ENCODE assay signal across 1 cellular context in the genomic region with DNA sequence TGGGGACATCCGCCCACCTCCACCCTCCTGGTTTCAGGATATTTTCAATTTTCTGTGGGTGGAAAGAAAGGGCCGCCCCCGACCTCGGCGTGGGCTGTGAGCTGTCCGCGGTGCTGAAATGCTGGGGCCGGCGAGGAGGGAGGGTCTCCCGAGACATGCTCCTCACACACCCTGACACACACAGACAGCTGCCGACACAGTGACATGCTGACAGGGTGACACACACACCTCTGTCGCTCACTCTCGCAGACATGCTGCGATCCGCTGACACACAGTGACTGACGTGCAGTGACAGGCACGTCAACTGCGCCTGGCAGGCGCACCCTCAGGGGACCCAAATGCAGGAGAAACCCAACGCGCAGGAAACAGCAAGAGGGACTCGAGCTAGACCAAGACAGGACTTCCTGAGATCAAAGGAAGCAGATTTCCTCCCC.
TF ChIP-seq lines count a peak whose summit lies in the region.

No MANE protein-coding gene starts in this region.

TF ChIP-seq in K562, 482 proteins besides CTCF, POLR2A, EP300 and RAD21 (continues in another document):
- no peak for TF ChIP-seq SPI1 (IDR thresholded peaks at IDR 0.05; ENCODE audit: borderline replicate concordance, low read depth, low read length)
- no peak for TF ChIP-seq ZNF830 (CRISPR knock-in tag; IDR thresholded peaks at IDR 0.05)
- no peak for TF ChIP-seq ATF7 (IDR thresholded peaks at IDR 0.05)
- TF ChIP-seq, protein P1, sequence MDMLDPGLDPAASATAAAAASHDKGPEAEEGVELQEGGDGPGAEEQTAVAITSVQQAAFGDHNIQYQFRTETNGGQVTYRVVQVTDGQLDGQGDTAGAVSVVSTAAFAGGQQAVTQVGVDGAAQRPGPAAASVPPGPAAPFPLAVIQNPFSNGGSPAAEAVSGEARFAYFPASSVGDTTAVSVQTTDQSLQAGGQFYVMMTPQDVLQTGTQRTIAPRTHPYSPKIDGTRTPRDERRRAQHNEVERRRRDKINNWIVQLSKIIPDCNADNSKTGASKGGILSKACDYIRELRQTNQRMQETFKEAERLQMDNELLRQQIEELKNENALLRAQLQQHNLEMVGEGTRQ (CRISPR knock-in tag; IDR thresholded peaks at IDR 0.05) = peak; percentile 14; the same call in 1 of the 2 replicates
- no peak for TF ChIP-seq POLR2H (tag; IDR thresholded peaks at IDR 0.05; ENCODE audit: low read depth)
- TF ChIP-seq, protein P2, sequence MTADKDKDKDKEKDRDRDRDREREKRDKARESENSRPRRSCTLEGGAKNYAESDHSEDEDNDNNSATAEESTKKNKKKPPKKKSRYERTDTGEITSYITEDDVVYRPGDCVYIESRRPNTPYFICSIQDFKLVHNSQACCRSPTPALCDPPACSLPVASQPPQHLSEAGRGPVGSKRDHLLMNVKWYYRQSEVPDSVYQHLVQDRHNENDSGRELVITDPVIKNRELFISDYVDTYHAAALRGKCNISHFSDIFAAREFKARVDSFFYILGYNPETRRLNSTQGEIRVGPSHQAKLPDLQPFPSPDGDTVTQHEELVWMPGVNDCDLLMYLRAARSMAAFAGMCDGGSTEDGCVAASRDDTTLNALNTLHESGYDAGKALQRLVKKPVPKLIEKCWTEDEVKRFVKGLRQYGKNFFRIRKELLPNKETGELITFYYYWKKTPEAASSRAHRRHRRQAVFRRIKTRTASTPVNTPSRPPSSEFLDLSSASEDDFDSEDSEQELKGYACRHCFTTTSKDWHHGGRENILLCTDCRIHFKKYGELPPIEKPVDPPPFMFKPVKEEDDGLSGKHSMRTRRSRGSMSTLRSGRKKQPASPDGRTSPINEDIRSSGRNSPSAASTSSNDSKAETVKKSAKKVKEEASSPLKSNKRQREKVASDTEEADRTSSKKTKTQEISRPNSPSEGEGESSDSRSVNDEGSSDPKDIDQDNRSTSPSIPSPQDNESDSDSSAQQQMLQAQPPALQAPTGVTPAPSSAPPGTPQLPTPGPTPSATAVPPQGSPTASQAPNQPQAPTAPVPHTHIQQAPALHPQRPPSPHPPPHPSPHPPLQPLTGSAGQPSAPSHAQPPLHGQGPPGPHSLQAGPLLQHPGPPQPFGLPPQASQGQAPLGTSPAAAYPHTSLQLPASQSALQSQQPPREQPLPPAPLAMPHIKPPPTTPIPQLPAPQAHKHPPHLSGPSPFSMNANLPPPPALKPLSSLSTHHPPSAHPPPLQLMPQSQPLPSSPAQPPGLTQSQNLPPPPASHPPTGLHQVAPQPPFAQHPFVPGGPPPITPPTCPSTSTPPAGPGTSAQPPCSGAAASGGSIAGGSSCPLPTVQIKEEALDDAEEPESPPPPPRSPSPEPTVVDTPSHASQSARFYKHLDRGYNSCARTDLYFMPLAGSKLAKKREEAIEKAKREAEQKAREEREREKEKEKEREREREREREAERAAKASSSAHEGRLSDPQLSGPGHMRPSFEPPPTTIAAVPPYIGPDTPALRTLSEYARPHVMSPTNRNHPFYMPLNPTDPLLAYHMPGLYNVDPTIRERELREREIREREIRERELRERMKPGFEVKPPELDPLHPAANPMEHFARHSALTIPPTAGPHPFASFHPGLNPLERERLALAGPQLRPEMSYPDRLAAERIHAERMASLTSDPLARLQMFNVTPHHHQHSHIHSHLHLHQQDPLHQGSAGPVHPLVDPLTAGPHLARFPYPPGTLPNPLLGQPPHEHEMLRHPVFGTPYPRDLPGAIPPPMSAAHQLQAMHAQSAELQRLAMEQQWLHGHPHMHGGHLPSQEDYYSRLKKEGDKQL (CRISPR knock-in tag; IDR thresholded peaks at IDR 0.05; ENCODE audit: borderline replicate concordance) = no peak
- no peak for TF ChIP-seq ILK (tag; IDR thresholded peaks at IDR 0.05; ENCODE audit: borderline replicate concordance, low read depth)
- no peak for TF ChIP-seq CCAR2 (IDR thresholded peaks at IDR 0.05; ENCODE audit: low read depth, low read length)
- TF ChIP-seq NR2C2 (CRISPR knock-in tag; IDR thresholded peaks at IDR 0.05) = no peak
- TF ChIP-seq NR2C2 (tag; IDR thresholded peaks at IDR 0.05) = no peak
- no peak for TF ChIP-seq ZKSCAN8 (CRISPR knock-in tag; IDR thresholded peaks at IDR 0.05)
- TF ChIP-seq NR4A1 (CRISPR knock-in tag; IDR thresholded peaks at IDR 0.05) = no peak
- no peak for TF ChIP-seq NR4A1 (tag; IDR thresholded peaks at IDR 0.05)
- 0 out of 2 replicates have a peak, but pooled peaks have one; percentile 33 for TF ChIP-seq ZC3H4 (CRISPR knock-in tag; IDR thresholded peaks at IDR 0.05; ENCODE audit: borderline replicate concordance)
- TF ChIP-seq RFX1 (IDR thresholded peaks at IDR 0.05) = no peak
- TF ChIP-seq, protein P3, sequence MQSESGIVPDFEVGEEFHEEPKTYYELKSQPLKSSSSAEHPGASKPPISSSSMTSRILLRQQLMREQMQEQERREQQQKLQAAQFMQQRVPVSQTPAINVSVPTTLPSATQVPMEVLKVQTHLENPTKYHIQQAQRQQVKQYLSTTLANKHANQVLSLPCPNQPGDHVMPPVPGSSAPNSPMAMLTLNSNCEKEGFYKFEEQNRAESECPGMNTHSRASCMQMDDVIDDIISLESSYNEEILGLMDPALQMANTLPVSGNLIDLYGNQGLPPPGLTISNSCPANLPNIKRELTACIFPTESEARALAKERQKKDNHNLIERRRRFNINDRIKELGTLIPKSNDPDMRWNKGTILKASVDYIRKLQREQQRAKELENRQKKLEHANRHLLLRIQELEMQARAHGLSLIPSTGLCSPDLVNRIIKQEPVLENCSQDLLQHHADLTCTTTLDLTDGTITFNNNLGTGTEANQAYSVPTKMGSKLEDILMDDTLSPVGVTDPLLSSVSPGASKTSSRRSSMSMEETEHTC (IDR thresholded peaks at IDR 0.05) = no peak
- TF ChIP-seq DPF2 (IDR thresholded peaks at IDR 0.05) = no peak
- TF ChIP-seq NELFE (IDR thresholded peaks at IDR 0.05; ENCODE audit: insufficient read depth, insufficient read length) = no peak
- TF ChIP-seq, protein P4, sequence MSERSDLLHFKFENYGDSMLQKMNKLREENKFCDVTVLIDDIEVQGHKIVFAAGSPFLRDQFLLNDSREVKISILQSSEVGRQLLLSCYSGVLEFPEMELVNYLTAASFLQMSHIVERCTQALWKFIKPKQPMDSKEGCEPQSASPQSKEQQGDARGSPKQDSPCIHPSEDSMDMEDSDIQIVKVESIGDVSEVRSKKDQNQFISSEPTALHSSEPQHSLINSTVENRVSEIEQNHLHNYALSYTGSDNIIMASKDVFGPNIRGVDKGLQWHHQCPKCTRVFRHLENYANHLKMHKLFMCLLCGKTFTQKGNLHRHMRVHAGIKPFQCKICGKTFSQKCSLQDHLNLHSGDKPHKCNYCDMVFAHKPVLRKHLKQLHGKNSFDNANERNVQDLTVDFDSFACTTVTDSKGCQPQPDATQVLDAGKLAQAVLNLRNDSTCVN (CRISPR knock-in tag; IDR thresholded peaks at IDR 0.05) = no peak
- TF ChIP-seq ZNF507 (tag; conservative IDR thresholded peaks at IDR 0.05) = no peak
- TF ChIP-seq, protein P5, sequence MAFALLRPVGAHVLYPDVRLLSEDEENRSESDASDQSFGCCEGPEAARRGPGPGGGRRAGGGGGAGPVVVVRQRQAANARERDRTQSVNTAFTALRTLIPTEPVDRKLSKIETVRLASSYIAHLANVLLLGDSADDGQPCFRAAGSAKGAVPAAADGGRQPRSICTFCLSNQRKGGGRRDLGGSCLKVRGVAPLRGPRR (CRISPR knock-in tag; IDR thresholded peaks at IDR 0.05) = no peak
- TF ChIP-seq SP2 (IDR thresholded peaks at IDR 0.05; ENCODE audit: extremely low read depth, low read depth, low read length, poor library complexity, severe bottlenecking) = no peak
- no peak for TF ChIP-seq ZC3H11A (IDR thresholded peaks at IDR 0.05; ENCODE audit: low read depth, low read length)
- no peak for TF ChIP-seq MAFG (tag; conservative IDR thresholded peaks at IDR 0.05)
- TF ChIP-seq ZSCAN32 (CRISPR knock-in tag; IDR thresholded peaks at IDR 0.05) = no peak
- TF ChIP-seq, protein P6, sequence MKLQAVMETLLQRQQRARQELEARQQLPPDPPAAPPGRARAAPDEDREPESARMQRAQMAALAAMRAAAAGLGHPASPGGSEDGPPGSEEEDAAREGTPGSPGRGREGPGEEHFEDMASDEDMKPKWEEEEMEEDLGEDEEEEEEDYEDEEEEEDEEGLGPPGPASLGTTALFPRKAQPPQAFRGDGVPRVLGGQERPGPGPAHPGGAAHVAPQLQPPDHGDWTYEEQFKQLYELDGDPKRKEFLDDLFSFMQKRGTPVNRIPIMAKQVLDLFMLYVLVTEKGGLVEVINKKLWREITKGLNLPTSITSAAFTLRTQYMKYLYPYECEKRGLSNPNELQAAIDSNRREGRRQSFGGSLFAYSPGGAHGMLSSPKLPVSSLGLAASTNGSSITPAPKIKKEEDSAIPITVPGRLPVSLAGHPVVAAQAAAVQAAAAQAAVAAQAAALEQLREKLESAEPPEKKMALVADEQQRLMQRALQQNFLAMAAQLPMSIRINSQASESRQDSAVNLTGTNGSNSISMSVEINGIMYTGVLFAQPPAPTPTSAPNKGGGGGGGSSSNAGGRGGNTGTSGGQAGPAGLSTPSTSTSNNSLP (IDR thresholded peaks at IDR 0.05; ENCODE audit: borderline replicate concordance, low read depth, low read length) = no peak
- TF ChIP-seq KDM5B (IDR thresholded peaks at IDR 0.05; ENCODE audit: insufficient replicate concordance, low read depth, low read length) = no peak
- TF ChIP-seq, protein P7, sequence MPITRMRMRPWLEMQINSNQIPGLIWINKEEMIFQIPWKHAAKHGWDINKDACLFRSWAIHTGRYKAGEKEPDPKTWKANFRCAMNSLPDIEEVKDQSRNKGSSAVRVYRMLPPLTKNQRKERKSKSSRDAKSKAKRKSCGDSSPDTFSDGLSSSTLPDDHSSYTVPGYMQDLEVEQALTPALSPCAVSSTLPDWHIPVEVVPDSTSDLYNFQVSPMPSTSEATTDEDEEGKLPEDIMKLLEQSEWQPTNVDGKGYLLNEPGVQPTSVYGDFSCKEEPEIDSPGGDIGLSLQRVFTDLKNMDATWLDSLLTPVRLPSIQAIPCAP (CRISPR knock-in tag; IDR thresholded peaks at IDR 0.05; ENCODE audit: borderline replicate concordance) = no peak
- TF ChIP-seq SAFB (IDR thresholded peaks at IDR 0.05; ENCODE audit: borderline replicate concordance, low read depth, low read length) = peak; percentile 37; the same call in 1 of the 2 replicates
- TF ChIP-seq POLR3G (IDR thresholded peaks at IDR 0.05; ENCODE audit: extremely low read depth, insufficient read length, insufficient replicate concordance) = no peak
- TF ChIP-seq MEIS2 (IDR thresholded peaks at IDR 0.05; ENCODE audit: partially characterized antibody) = peak; percentile 46
- TF ChIP-seq ZFPM2 (CRISPR knock-in tag; IDR thresholded peaks at IDR 0.05) = no peak
- no peak for TF ChIP-seq ELF2 (CRISPR knock-in tag; IDR thresholded peaks at IDR 0.05)
- TF ChIP-seq ARID1B (IDR thresholded peaks at IDR 0.05) = no peak
- no peak for TF ChIP-seq ZNF75A (CRISPR knock-in tag; IDR thresholded peaks at IDR 0.05)
- no peak for TF ChIP-seq CBFA2T2 (conservative IDR thresholded peaks at IDR 0.05)
- no peak for TF ChIP-seq MTA1 (IDR thresholded peaks at IDR 0.05; ENCODE audit: borderline replicate concordance)
- TF ChIP-seq CC2D1A (IDR thresholded peaks at IDR 0.05) = no peak
- TF ChIP-seq PCBP2 (IDR thresholded peaks at IDR 0.05; ENCODE audit: low read depth, low read length, poor library complexity, severe bottlenecking) = no peak
- peak; percentile 97 for TF ChIP-seq MIER1 (IDR thresholded peaks at IDR 0.05; ENCODE audit: low read depth)
- TF ChIP-seq ZNF282 (CRISPR knock-in tag; IDR thresholded peaks at IDR 0.05) = no peak
- TF ChIP-seq PRMT5 (CRISPR knock-in tag; IDR thresholded peaks at IDR 0.05) = no peak
- no peak for TF ChIP-seq NRF1 (conservative IDR thresholded peaks at IDR 0.05 in 1 of 2, IDR thresholded peaks at IDR 0.05 in 1 of 2)
- TF ChIP-seq, protein P8, sequence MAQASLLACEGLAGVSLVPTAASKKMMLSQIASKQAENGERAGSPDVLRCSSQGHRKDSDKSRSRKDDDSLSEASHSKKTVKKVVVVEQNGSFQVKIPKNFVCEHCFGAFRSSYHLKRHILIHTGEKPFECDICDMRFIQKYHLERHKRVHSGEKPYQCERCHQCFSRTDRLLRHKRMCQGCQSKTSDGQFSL (CRISPR knock-in tag; IDR thresholded peaks at IDR 0.05) = no peak
- TF ChIP-seq, protein P8 (tag; IDR thresholded peaks at IDR 0.05) = no peak
- TF ChIP-seq CHD1 (IDR thresholded peaks at IDR 0.05; ENCODE audit: low read length) = no peak
- TF ChIP-seq ZNF384 (IDR thresholded peaks at IDR 0.05; ENCODE audit: low read depth, low read length) = no peak
- peak; percentile 76; the same call in 1 of the 2 replicates for TF ChIP-seq MED1 (CRISPR knock-in tag; IDR thresholded peaks at IDR 0.05; ENCODE audit: borderline replicate concordance)
- no peak for TF ChIP-seq KLF10 (CRISPR knock-in tag; IDR thresholded peaks at IDR 0.05)
- no peak for TF ChIP-seq SMARCB1 (IDR thresholded peaks at IDR 0.05; ENCODE audit: insufficient read length, low read depth)
- no peak for TF ChIP-seq DACH1 (IDR thresholded peaks at IDR 0.05; ENCODE audit: partially characterized antibody)
- TF ChIP-seq GATA2 (CRISPR knock-in tag; IDR thresholded peaks at IDR 0.05) = no peak
- TF ChIP-seq, protein P9, sequence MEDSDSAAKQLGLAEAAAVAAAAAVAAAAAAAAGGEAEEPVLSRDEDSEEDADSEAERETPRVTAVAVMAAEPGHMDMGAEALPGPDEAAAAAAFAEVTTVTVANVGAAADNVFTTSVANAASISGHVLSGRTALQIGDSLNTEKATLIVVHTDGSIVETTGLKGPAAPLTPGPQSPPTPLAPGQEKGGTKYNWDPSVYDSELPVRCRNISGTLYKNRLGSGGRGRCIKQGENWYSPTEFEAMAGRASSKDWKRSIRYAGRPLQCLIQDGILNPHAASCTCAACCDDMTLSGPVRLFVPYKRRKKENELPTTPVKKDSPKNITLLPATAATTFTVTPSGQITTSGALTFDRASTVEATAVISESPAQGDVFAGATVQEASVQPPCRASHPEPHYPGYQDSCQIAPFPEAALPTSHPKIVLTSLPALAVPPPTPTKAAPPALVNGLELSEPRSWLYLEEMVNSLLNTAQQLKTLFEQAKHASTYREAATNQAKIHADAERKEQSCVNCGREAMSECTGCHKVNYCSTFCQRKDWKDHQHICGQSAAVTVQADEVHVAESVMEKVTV (CRISPR knock-in tag; IDR thresholded peaks at IDR 0.05) = no peak
- no peak for TF ChIP-seq POU5F1 (IDR thresholded peaks at IDR 0.05; ENCODE audit: borderline replicate concordance, low read depth, low read length, partially characterized antibody)
- TF ChIP-seq HNRNPH1 (optimal IDR thresholded peaks at IDR 0.05; ENCODE audit: low read depth, low read length) = no peak
- no peak for TF ChIP-seq ZNF133 (CRISPR knock-in tag; IDR thresholded peaks at IDR 0.05)
- TF ChIP-seq ZNF184 (CRISPR knock-in tag; IDR thresholded peaks at IDR 0.05) = no peak
- no peak for TF ChIP-seq ZNF785 (CRISPR knock-in tag; IDR thresholded peaks at IDR 0.05)
